Comparison of ENCODE assay signal across 8 cellular contexts in the genomic region with DNA sequence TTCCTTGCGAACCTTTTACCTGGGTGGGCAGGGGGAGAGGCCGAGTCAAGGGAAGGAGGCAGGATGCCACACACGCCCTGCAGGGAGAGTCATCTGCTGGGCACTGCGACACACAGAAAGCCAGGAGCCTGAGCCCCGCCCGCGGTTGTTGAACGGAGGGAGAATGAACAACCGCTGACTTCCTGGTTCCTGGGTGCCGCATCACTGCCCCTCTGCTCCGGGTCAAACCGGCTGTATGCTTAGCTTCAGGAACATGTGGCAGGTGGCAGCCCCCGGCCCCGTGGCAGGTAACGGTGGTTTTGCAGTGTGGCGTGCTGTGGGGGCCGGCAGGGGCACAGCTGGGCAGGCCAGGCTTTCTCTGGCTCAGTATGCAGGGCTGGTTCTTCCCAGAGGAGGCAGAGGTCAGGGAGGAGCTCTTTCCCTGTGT. TPM values are rescaled to one million over a fixed set of nuclear protein-coding genes. Genes with fewer than 3 reads are reported as not detected.
DNase-seq lines count a peak whose midpoint lies in the region; TF ChIP-seq lines count a peak whose summit lies in the region.

No MANE protein-coding gene starts in this region.

- intact Hi-C loops in ovary (cut with DNase I) = no loop called here

- TF ChIP-seq CTCF in neural progenitor cell (IDR thresholded peaks at IDR 0.05) = no peak
- TF ChIP-seq CTCF in ovary (IDR thresholded peaks at IDR 0.05) = no peak

- H3K4me2 ChIP-seq in neural progenitor cell = peak overlapping the region; percentile 63

- H3K27me3 Mint-ChIP-seq in CD8-positive, alpha-beta memory T cell = no peaks in the 10 kb centered on the region
- H3K27me3 Mint-ChIP-seq in neural progenitor cell (ENCODE audit: insufficient read depth, low read depth) = peaks cover 3% of the 10 kb centered on the region

- peaks cover 51% of the 10 kb centered on the region for H4K20me1 ChIP-seq in neural progenitor cell (ENCODE audit: low read depth)

- H3K4me1 Mint-ChIP-seq in CD8-positive, alpha-beta memory T cell = peaks cover 35 to 74% (median 51%) of the 10 kb centered on the region in 3 donors
- peaks cover 17% of the 10 kb centered on the region for H3K4me1 Mint-ChIP-seq in neural progenitor cell

- peak in 2 of 5 donors; percentile 36 to 57 for DNase-seq in CD8-positive, alpha-beta memory T cell
- DNase-seq in NCI-H526 (lab: John Stamatoyannopoulos, UW) = peak; percentile 44 to 90
- peak; percentile 67 for DNase-seq in activated effector memory CD4-positive, alpha-beta T cell treated with anti-CD3 and anti-CD28 coated beads, Interleukin-2, amount 50 U/mL, for 16 hours
- no peak for DNase-seq in neural progenitor cell (ENCODE audit: low spot score)
- no peak for DNase-seq in epidermal melanocyte (ENCODE audit: insufficient read length, low spot score)
- no peak for DNase-seq in EL
- DNase-seq in AG08396 (ENCODE audit: low spot score) = no peak
- no peak for DNase-seq in ovary

- TF ChIP-seq EP300 in ovary (IDR thresholded peaks at IDR 0.05) = no peak

- H3K27me3 ChIP-seq in CD8-positive, alpha-beta memory T cell (ENCODE audit: insufficient read depth, low read length, poor library complexity, severe bottlenecking) = no peaks in the 10 kb centered on the region
- H3K27me3 ChIP-seq in neural progenitor cell (no peaks in the 10 kb centered on the region), ovary (no peaks in the 10 kb centered on the region)

- peaks cover 7% of the 10 kb centered on the region for H3K36me3 ChIP-seq in CD8-positive, alpha-beta memory T cell (ENCODE audit: insufficient read depth, low read length)
- H3K36me3 ChIP-seq in neural progenitor cell = no peaks in the 10 kb centered on the region
- no peaks in the 10 kb centered on the region for H3K36me3 ChIP-seq in ovary

- peaks cover 27% of the 10 kb centered on the region for H3K79me2 ChIP-seq in neural progenitor cell (ENCODE audit: low read depth)

- no peak overlapping the region for H3K27ac ChIP-seq in CD8-positive, alpha-beta memory T cell (ENCODE audit: low read depth, low read length)
- H3K27ac ChIP-seq in neural progenitor cell = no peak overlapping the region
- no peak overlapping the region for H3K27ac ChIP-seq in ovary

- H3K9me3 Mint-ChIP-seq in CD8-positive, alpha-beta memory T cell = no peaks in the 10 kb centered on the region
- no peaks in the 10 kb centered on the region for H3K9me3 Mint-ChIP-seq in neural progenitor cell

- H3K4me3 Mint-ChIP-seq in CD8-positive, alpha-beta memory T cell = peak overlapping the region; percentile 35 to 90 (median 62)
- no peak overlapping the region for H3K4me3 Mint-ChIP-seq in neural progenitor cell

- H3K9me3 ChIP-seq in CD8-positive, alpha-beta memory T cell (ENCODE audit: low read length) = no peaks in the 10 kb centered on the region
- H3K9me3 ChIP-seq in neural progenitor cell (ENCODE audit: low read depth) (no peaks in the 10 kb centered on the region), ovary (no peaks in the 10 kb centered on the region)

- TF ChIP-seq POLR2A in ovary (IDR thresholded peaks at IDR 0.05) = no peak

- no peak overlapping the region for H3K9ac ChIP-seq in neural progenitor cell

- WGBS in ovary, 3 donors = 87 to 89% (median 88%) methylated on average over 17 of the region's 17 CpGs

- CTCF ChIA-PET in CD8-positive, alpha-beta memory T cell (lab: Charles Lee) = interaction anchor here (1.0 to 2.3 kb wide), 5 partner anchors 11 to 171 kb away, joined by 3 to 10 read pairs (median 3); a partner anchor contains a TSS

- peaks cover 8% of the 10 kb centered on the region for H3F3A ChIP-seq in neural progenitor cell (ENCODE audit: low read depth)

- H3K27ac Mint-ChIP-seq in CD8-positive, alpha-beta memory T cell = peak overlapping the region in 5 of 8 donors; percentile 11 to 90 (median 74)
- H3K27ac Mint-ChIP-seq in neural progenitor cell = no peak overlapping the region

- H2AFZ ChIP-seq in neural progenitor cell (replicated peaks) = no peak overlapping the region

- H3K4me1 ChIP-seq in CD8-positive, alpha-beta memory T cell (ENCODE audit: insufficient read depth, low read length) = peaks cover 49% of the 10 kb centered on the region
- H3K4me1 ChIP-seq in neural progenitor cell (peaks cover 9% of the 10 kb centered on the region), ovary (ENCODE audit: insufficient read depth) (no peaks in the 10 kb centered on the region)

- peak overlapping the region; percentile 45 for H3K4me3 ChIP-seq in CD8-positive, alpha-beta memory T cell (ENCODE audit: low read length)
- peak overlapping the region; percentile 23 for H3K4me3 ChIP-seq in neural progenitor cell
- no peak overlapping the region for H3K4me3 ChIP-seq in ovary

- peaks cover 0 to 26% (median 4%) of the 10 kb centered on the region in 3 donors for H3K36me3 Mint-ChIP-seq in CD8-positive, alpha-beta memory T cell
- H3K36me3 Mint-ChIP-seq in neural progenitor cell = peaks cover 16% of the 10 kb centered on the region

- POLR2A ChIA-PET in CD8-positive, alpha-beta memory T cell (lab: Charles Lee) = interaction anchor here (0.6 to 2.8 kb wide), 3 partner anchors 27 to 33 kb away, joined by 3 to 15 read pairs (median 4); a partner anchor contains a TSS

RNA-seq across cellular contexts. Expression of a gene that starts 33.4 kb away (rescaled TPM):
- 10 to 100 TPM; 15.7 to 18.0 TPM for total RNA-seq in CD8-positive, alpha-beta memory T cell
- polyA plus RNA-seq in CD8-positive, alpha-beta memory T cell = 38.8 TPM
- 35.8 and 70.4 TPM in 2 replicates for total RNA-seq in neural progenitor cell (ENCODE audit: low replicate concordance)
- 1 to 10 TPM in 5 of 7 donors, under 1 TPM in 2; 0.53 to 3.1 (median 1.1) TPM for total RNA-seq in ovary
- 1 to 10 TPM; 1.4 to 1.9 TPM for polyA plus RNA-seq in ovary

Comparison
In these comparisons a context has a peak if more than half of its experiments do, and no peak if none do; other contexts are left out.
1. DNase-seq: peak in NCI-H526 (2 of 2) and activated effector memory CD4-positive, alpha-beta T cell treated with anti-CD3 and anti-CD28 coated beads, Interleukin-2, amount 50 U/mL, for 16 hours (single experiment); none in neural progenitor cell (single experiment), epidermal melanocyte (single experiment), EL (single experiment), AG08396 (single experiment) and ovary (0 of 5).